ENCODE assay signal across 8 cellular contexts in genomic region chr21:37366488-37367300, GRCh38. TPM values are rescaled to one million over a fixed set of nuclear protein-coding genes. Genes with fewer than 3 reads are reported as not detected.
A peak's percentile ranks its signal among the peaks of the same experiment; 100 is the strongest.
DNase-seq lines count a peak whose midpoint lies in the region; ATAC-seq, FAIRE-seq and TF ChIP-seq lines count a peak whose summit lies in the region.

TSS of gene DYRK1A (plus strand) at chr21:37366773. CDS start at chr21:37420375, 53,602 bp downstream.

- H3K27me3 ChIP-seq in H1 (replicated peaks in 1 of 4; ENCODE audit: control insufficient read depth in 3 of 4, extremely low read depth in 1 of 4, insufficient read depth in 3 of 4, low read length in 3 of 4), result no peaks in the 10 kb centered on the region

- no peaks in the 10 kb centered on the region for H3K9me3 ChIP-seq in H1 (ENCODE audit: insufficient read depth in 2 of 2, low read depth in 1 of 2, low read length in 1 of 2)

- H3K4me2 ChIP-seq in H1 (ENCODE audit: insufficient read depth in 1 of 2, low read depth in 2 of 2, low read length in 2 of 2), result peak within 1 kb of the TSS; percentile 89 to 93

- TF ChIP-seq POLR2A in H1 (IDR thresholded peaks at IDR 0.05; ENCODE audit: control extremely low read depth in 1 of 2, low read depth in 2 of 2, low read length in 2 of 2), result peak; percentile 28 to 84

- CTCF ChIA-PET in H1 (lab: Charles Lee; ENCODE audit: partially characterized antibody), result no interaction called here

- TF ChIP-seq RAD21 in H1 (IDR thresholded peaks at IDR 0.05 in 1 of 2, conservative IDR thresholded peaks at IDR 0.05 in 1 of 2; ENCODE audit: low read depth in 2 of 2, low read length in 2 of 2), result 0 out of 4 replicates have a peak, but pooled peaks of 1 of the 2 experiments have one; percentile 1

- peak within 1 kb of the TSS; percentile 41 for H2BK120ac ChIP-seq in H1 (replicated peaks; ENCODE audit: low read depth, low read length)

- H4K91ac ChIP-seq in H1 (replicated peaks; ENCODE audit: insufficient read length, low read length), result peak within 1 kb of the TSS; percentile 99

- peak within 1 kb of the TSS; percentile 27 for H2AFZ ChIP-seq in H1 (ENCODE audit: low read length)

- H2BK12ac ChIP-seq in H1 (ENCODE audit: low read depth, low read length), result peak within 1 kb of the TSS; percentile 98

- DNase-seq in COLO829 (ENCODE audit: low spot score), result peak; percentile 99
- DNase-seq in HTR-8/SVneo (ENCODE audit: insufficient read length, low spot score), result peak; percentile 97
- peak; percentile 97 for DNase-seq in NOMO-1 treated with dmso at 0.1 percent for 144 hours (lab: John Stamatoyannopoulos, UW; ENCODE audit: unreplicated experiment)
- peak; percentile 84 to 95 (median 89) for DNase-seq in activated CD8-positive, alpha-beta memory T cell treated with anti-CD3 and anti-CD28 coated beads for 48 hours (ENCODE audit: low read depth in 2 of 3, low spot score in 2 of 3)
- DNase-seq in H1 (ENCODE audit: low read depth in 1 of 2, low spot score in 2 of 2), result peak; percentile 95 to 99
- peak; percentile 96 to 98 for DNase-seq in memory B cell (ENCODE audit: low spot score in 2 of 2)
- DNase-seq in stimulated activated CD8-positive, alpha-beta memory T cell treated with anti-CD3 and anti-CD28 coated beads, Interleukin-12 subunit alpha, Interleukin-12 subunit beta, amount 100 ng/mL, for 24 hours (ENCODE audit: extremely low read depth), result peak; percentile 94

- H3K27ac Mint-ChIP-seq in memory B cell, result peak within 1 kb of the TSS; percentile 100

- POLR2A ChIA-PET in H1 (lab: Charles Lee; ENCODE audit: partially characterized antibody), result interaction anchor here (0.6 to 2.3 kb wide), 18 partner anchors 8 to 1200 kb away, joined by 3 to 12 read pairs (median 4); partner anchors contain the start of gene VPS26C

- no peak within 1 kb of the TSS for H3K14ac ChIP-seq in H1 (ENCODE audit: insufficient read length)

- peak within 1 kb of the TSS; percentile 98 to 100 (median 98) for H3K9ac ChIP-seq in H1 (replicated peaks in 1 of 4; ENCODE audit: extremely low read depth in 1 of 4, low read depth in 3 of 4, low read length in 3 of 4)

- FAIRE-seq in HTR-8/SVneo (lab: Jason Lieb, UNC) (peak; percentile 94), H1 (lab: Jason Lieb, UNC) (peak; percentile 19)

- H2BK5ac ChIP-seq in H1 (ENCODE audit: low read depth, low read length), result peak within 1 kb of the TSS; percentile 99

- H3K56ac ChIP-seq in H1 (replicated peaks; ENCODE audit: insufficient read length, low read depth, low read length), result peak within 1 kb of the TSS; percentile 96

- 0 out of 2 replicates have a peak within 1 kb of the TSS, but pooled peaks have one; percentile 66 for H2AK5ac ChIP-seq in H1 (ENCODE audit: low read depth, low read length)

- peaks cover 11 to 13% of the 10 kb centered on the region in 2 experiments for H4K20me1 ChIP-seq in H1 (replicated peaks in 1 of 2; ENCODE audit: control insufficient read depth in 1 of 2, insufficient read depth in 2 of 2, low read length in 2 of 2)

- H3K18ac ChIP-seq in H1 (ENCODE audit: extremely low read depth, low read length), result peak within 1 kb of the TSS; percentile 98

- H3K36me3 Mint-ChIP-seq in memory B cell, result peaks cover 2% of the 10 kb centered on the region

- peak within 1 kb of the TSS; percentile 97 for H3K4ac ChIP-seq in H1 (replicated peaks; ENCODE audit: insufficient read length, low read depth, low read length)

- peak within 1 kb of the TSS; percentile 98 for H4K8ac ChIP-seq in H1 (ENCODE audit: extremely low read depth, insufficient read depth, low read length)

- no peaks in the 10 kb centered on the region for H3K36me3 ChIP-seq in H1 (ENCODE audit: control insufficient read depth in 2 of 4, insufficient read depth in 4 of 4, low read length in 3 of 4)

- WGBS in H1 (ENCODE audit: extremely low coverage in 1 of 2, insufficient coverage in 1 of 2, insufficient read length in 1 of 2, insufficient replicate concordance in 2 of 2, low coverage in 1 of 2, low lambda C conversion rate in 2 of 2, missing lambda C conversion rate in 1 of 2), 2 experiments, result 1% methylated on average over 27 of the region's 89 CpGs; no CpG with 5 or more reads in 1 of the 2 experiments

- H3K27ac ChIP-seq in H1 (ENCODE audit: low read depth, low read length), result peak within 1 kb of the TSS; percentile 97

- peak within 1 kb of the TSS; percentile 95 for H4K5ac ChIP-seq in H1 (ENCODE audit: insufficient read length, low read depth, low read length)

- peaks cover 35 to 41% of the 10 kb centered on the region in 2 experiments for H3K79me2 ChIP-seq in H1 (ENCODE audit: control insufficient read depth in 1 of 2, insufficient read depth in 2 of 2, low read length in 2 of 2)

- H3K27me3 Mint-ChIP-seq in memory B cell, result no peaks in the 10 kb centered on the region

- H3K4me1 Mint-ChIP-seq in memory B cell, result peaks cover 30% of the 10 kb centered on the region

- H3K4me3 ChIP-seq in H1 (ENCODE audit: extremely low read depth in 1 of 4, insufficient read depth in 2 of 4, low read depth in 3 of 4, low read length in 4 of 4), result peak within 1 kb of the TSS; percentile 77 to 93 (median 84)

- no peaks in the 10 kb centered on the region for H3K79me1 ChIP-seq in H1 (ENCODE audit: low read depth, low read length)

- peaks cover 9% of the 10 kb centered on the region; the same call in 1 of the 2 replicates for H3K23me2 ChIP-seq in H1 (ENCODE audit: low read depth, low read length)

- no peaks in the 10 kb centered on the region for H3K9me3 Mint-ChIP-seq in memory B cell

- H2BK20ac ChIP-seq in H1 (ENCODE audit: low read length), result no peak within 1 kb of the TSS

- TF ChIP-seq CTCF in H1 (IDR thresholded peaks at IDR 0.05; ENCODE audit: control extremely low read depth in 1 of 3, insufficient read depth in 1 of 3, low read depth in 1 of 3, low read length in 3 of 3), result no peak

- no peak within 1 kb of the TSS; the same call in 1 of the 2 replicates for H2BK15ac ChIP-seq in H1 (ENCODE audit: low read length)

- H3K4me1 ChIP-seq in H1 (replicated peaks in 1 of 4; ENCODE audit: control insufficient read depth in 3 of 4, insufficient read depth in 4 of 4, low read length in 3 of 4), result peaks cover 0 to 6% (median 0%) of the 10 kb centered on the region in 4 experiments; a peak in 2 of 7 replicates

- H3K4me3 Mint-ChIP-seq in memory B cell, result peak within 1 kb of the TSS; percentile 98

- ATAC-seq in GM21367 (IDR thresholded peaks at IDR 0.05; ENCODE audit: unreplicated experiment) (peak; percentile 57), memory B cell (ENCODE audit: low read depth) (peak; percentile 78)

- TF ChIP-seq EP300 in H1 (IDR thresholded peaks at IDR 0.05; ENCODE audit: borderline replicate concordance in 1 of 2, low read depth in 2 of 2, low read length in 2 of 2), result 0 out of 3 replicates have a peak, but pooled peaks of 1 of the 2 experiments have one; percentile 6

- no peak within 1 kb of the TSS for H3K23ac ChIP-seq in H1 (ENCODE audit: insufficient read length)

TF ChIP-seq in H1, 55 proteins besides CTCF, POLR2A, EP300 and RAD21 (continues in another document):
- no peak for TF ChIP-seq NANOG (IDR thresholded peaks at IDR 0.05; ENCODE audit: insufficient read depth, low read depth, low read length, poor library complexity, severe bottlenecking)
- no peak for TF ChIP-seq ZNF274 (IDR thresholded peaks at IDR 0.05; ENCODE audit: borderline replicate concordance, extremely low read depth, low read length)
- 0 out of 4 replicates have a peak, but pooled peaks of 1 of the 2 experiments have one; percentile 24 for TF ChIP-seq HDAC2 (IDR thresholded peaks at IDR 0.05; ENCODE audit: borderline replicate concordance in 1 of 2, low read depth in 2 of 2, low read length in 2 of 2)
- no peak for TF ChIP-seq BACH1 (IDR thresholded peaks at IDR 0.05; ENCODE audit: low read length)
- peak; percentile 50; the same call in 1 of the 2 replicates for TF ChIP-seq SP4 (IDR thresholded peaks at IDR 0.05; ENCODE audit: low read length)
- TF ChIP-seq CREB1 (IDR thresholded peaks at IDR 0.05), result peak; percentile 86
- 0 out of 2 replicates have a peak, but pooled peaks have one; percentile 8 for TF ChIP-seq BRCA1 (IDR thresholded peaks at IDR 0.05; ENCODE audit: low read depth, low read length)
- 0 out of 2 replicates have a peak, but pooled peaks have one; percentile 42 for TF ChIP-seq TCF12 (IDR thresholded peaks at IDR 0.05; ENCODE audit: low read depth, low read length)
- TF ChIP-seq PHF8 (conservative IDR thresholded peaks at IDR 0.05; ENCODE audit: low read depth, low read length), result peak; percentile 88
- no peak for TF ChIP-seq MAFK (IDR thresholded peaks at IDR 0.05; ENCODE audit: low read depth, low read length)
- no peak for TF ChIP-seq SAP30 (IDR thresholded peaks at IDR 0.05; ENCODE audit: insufficient read depth, insufficient replicate concordance, low read length)
- no peak for TF ChIP-seq EGR1 (IDR thresholded peaks at IDR 0.05; ENCODE audit: borderline replicate concordance, low read depth, low read length)
- TF ChIP-seq KDM5A (IDR thresholded peaks at IDR 0.05; ENCODE audit: low read length), result no peak
- no peak for TF ChIP-seq SIX5 (IDR thresholded peaks at IDR 0.05; ENCODE audit: low read depth, low read length)
- TF ChIP-seq SUZ12 (IDR thresholded peaks at IDR 0.05; ENCODE audit: low read length), result no peak
- peak; percentile 81 for TF ChIP-seq TAF1 (IDR thresholded peaks at IDR 0.05; ENCODE audit: low read depth, low read length)
- no peak for TF ChIP-seq JUN (IDR thresholded peaks at IDR 0.05; ENCODE audit: low read depth, low read length)
- no peak for TF ChIP-seq BCL11A (IDR thresholded peaks at IDR 0.05; ENCODE audit: low read depth in 2 of 2, low read length in 2 of 2)
- no peak for TF ChIP-seq HDAC6 (IDR thresholded peaks at IDR 0.05; ENCODE audit: low read depth, low read length)
- peak; percentile 24 for TF ChIP-seq TBP (IDR thresholded peaks at IDR 0.05; ENCODE audit: low read depth, low read length)
- TF ChIP-seq CBX5 (IDR thresholded peaks at IDR 0.05; ENCODE audit: low read depth, low read length), result no peak
- peak; percentile 93 for TF ChIP-seq YY1 (IDR thresholded peaks at IDR 0.05; ENCODE audit: low read depth, low read length)
- peak; percentile 76 for TF ChIP-seq KDM4A (IDR thresholded peaks at IDR 0.05; ENCODE audit: low read depth, low read length, severe bottlenecking)
- TF ChIP-seq JUND (IDR thresholded peaks at IDR 0.05; ENCODE audit: low read length), result peak; percentile 42; the same call in 1 of the 2 replicates

RNA-seq across cellular contexts. Expression of gene DYRK1A, which starts in this region (rescaled TPM):
- total RNA-seq in H1 (2021; fragmentation: NEBNext Ultra II Directional; extraction: Animal tissue kit (Norgen Biotek cat#: 25700)), result 61.1 and 64.4 TPM in 2 replicates
- polyA plus RNA-seq in H1 (2011; rRNA removed), result 49.3 and 62.2 TPM in 2 replicates
- 48.7 TPM for polyA plus RNA-seq in H1 (2011; cell fraction: cytosol; rRNA removed)
- polyA plus RNA-seq in H1 (2011; cell fraction: nucleus; rRNA removed), result 90.1 TPM
- 24.8 to 31.5 TPM (median 27.6 TPM) in 4 replicates for polyA plus RNA-seq in H1 (2012, experiment 1 of 2)
- polyA plus RNA-seq in H1 (2012, experiment 2 of 2), result 1.9 TPM
- 23.2 TPM for polyA plus RNA-seq in H1 (2013, experiment 1 of 2)
- polyA plus RNA-seq in H1 (2013, experiment 2 of 2), result 24.9 TPM
- polyA minus RNA-seq in H1 (2011; rRNA and poly(A)+ RNA removed), result 233 and 267 TPM in 2 replicates
- polyA minus RNA-seq in H1 (2011; cell fraction: cytosol; rRNA and poly(A)+ RNA removed), result 61.2 TPM
- polyA minus RNA-seq in H1 (2011; cell fraction: nucleus; rRNA and poly(A)+ RNA removed), result 167 TPM

Comparison
In these comparisons a context has a peak if more than half of its experiments do, and no peak if none do; other contexts are left out.
1. Peak in every context shown above with its lines: DNase-seq, ATAC-seq, H3K4me3 ChIP-seq and H3K27ac ChIP-seq.